In genomic region chr18:6414118-6414722, GRCh38 we compare ENCODE assay signal across 8 cellular contexts. TPM values are rescaled to one million over a fixed set of nuclear protein-coding genes. Genes with fewer than 3 reads are reported as not detected.
DNase-seq lines count a peak whose midpoint lies in the region; ATAC-seq and TF ChIP-seq lines count a peak whose summit lies in the region.

No MANE protein-coding gene starts in this region.

- no peaks in the 10 kb centered on the region for H3K9me3 ChIP-seq in vagina

- H3K36me3 ChIP-seq in vagina, result no peaks in the 10 kb centered on the region

- TF ChIP-seq CTCF in Calu3 (IDR thresholded peaks at IDR 0.05; ENCODE audit: unreplicated experiment) (no peak), omental fat pad (IDR thresholded peaks at IDR 0.05) (no peak), vagina (IDR thresholded peaks at IDR 0.05) (no peak)

- H3K9me3 Mint-ChIP-seq in Calu3 (ENCODE audit: low read depth, unreplicated experiment), result no peaks in the 10 kb centered on the region
- peaks cover 4% of the 10 kb centered on the region for H3K9me3 Mint-ChIP-seq in activated T-helper 17 cell treated with anti-CD3 and anti-CD28 coated beads, Interleukin-2, amount 50 U/mL, for 72 hours

- CTCF ChIA-PET in Calu3 (lab: Charles Lee), result no interaction called here

- peaks cover 15% of the 10 kb centered on the region for H3K4me1 Mint-ChIP-seq in Calu3 (ENCODE audit: low read depth, unreplicated experiment)
- no peaks in the 10 kb centered on the region for H3K4me1 Mint-ChIP-seq in activated T-helper 17 cell treated with anti-CD3 and anti-CD28 coated beads, Interleukin-2, amount 50 U/mL, for 72 hours

- H3K27me3 Mint-ChIP-seq in Calu3 (ENCODE audit: unreplicated experiment), result peaks cover 63% of the 10 kb centered on the region
- peaks cover 17% of the 10 kb centered on the region for H3K27me3 Mint-ChIP-seq in activated T-helper 17 cell treated with anti-CD3 and anti-CD28 coated beads, Interleukin-2, amount 50 U/mL, for 72 hours

- H3K4me1 ChIP-seq in vagina, result peaks cover 11% of the 10 kb centered on the region

- intact Hi-C loops in Calu3 (cut with micrococcal nuclease; ENCODE audit: unreplicated experiment), result no loop called here
- intact Hi-C loops in Right ventricle myocardium superior (cut with DNase I), result no loop called here
- intact Hi-C loops in vagina (cut with DNase I), result no loop called here

- H3K4me3 ChIP-seq in vagina, result peak overlapping the region; percentile 77 to 83

- no TSS peak for BruUV-seq in Calu3 (replicated peaks; lab: Mats Ljungman, UMichigan)

- DNase-seq in Calu3, result peak; percentile 64
- peak; percentile 75 for DNase-seq in Right ventricle myocardium superior
- peak; percentile 29 for DNase-seq in omental fat pad (ENCODE audit: low spot score)
- no peak for DNase-seq in vagina (ENCODE audit: extremely low spot score in 2 of 2)
- DNase-seq in NCI-H1436 (lab: John Stamatoyannopoulos, UW), result no peak

- peak overlapping the region; percentile 83 for H3K4me3 Mint-ChIP-seq in Calu3 (ENCODE audit: low read depth, unreplicated experiment)
- no peak overlapping the region for H3K4me3 Mint-ChIP-seq in activated T-helper 17 cell treated with anti-CD3 and anti-CD28 coated beads, Interleukin-2, amount 50 U/mL, for 72 hours

- H3K27ac ChIP-seq in vagina, result peak overlapping the region; percentile 89

- TF ChIP-seq POLR2A in vagina (IDR thresholded peaks at IDR 0.05), result no peak

- peak; percentile 84 for ATAC-seq in GM19463 (IDR thresholded peaks at IDR 0.05; ENCODE audit: unreplicated experiment)
- peak; percentile 62 for ATAC-seq in HG03469 (IDR thresholded peaks at IDR 0.05; ENCODE audit: unreplicated experiment)
- ATAC-seq in activated T-helper 17 cell treated with anti-CD3 and anti-CD28 coated beads, Interleukin-2, amount 50 U/mL, for 72 hours (replicated peaks), result peak; percentile 50
- peak; percentile 89 for ATAC-seq in Right ventricle myocardium superior (ENCODE audit: poor library complexity)
- ATAC-seq in omental fat pad (ENCODE audit: low FRiP score), result peak; percentile 89

- H3K27ac Mint-ChIP-seq in Calu3 (ENCODE audit: unreplicated experiment), result no peak overlapping the region
- H3K27ac Mint-ChIP-seq in activated T-helper 17 cell treated with anti-CD3 and anti-CD28 coated beads, Interleukin-2, amount 50 U/mL, for 72 hours, result no peak overlapping the region

- H3K36me3 Mint-ChIP-seq in Calu3 (ENCODE audit: insufficient read depth, unreplicated experiment), result peaks cover 14% of the 10 kb centered on the region
- no peaks in the 10 kb centered on the region for H3K36me3 Mint-ChIP-seq in activated T-helper 17 cell treated with anti-CD3 and anti-CD28 coated beads, Interleukin-2, amount 50 U/mL, for 72 hours (ENCODE audit: low read depth)

- no peaks in the 10 kb centered on the region for H3K27me3 ChIP-seq in vagina

RNA-seq across cellular contexts. Expression of gene L3MBTL4, which starts 0.5 kb away (rescaled TPM):
- total RNA-seq in Calu3 (2022) (2.1 and 2.4 TPM in 2 replicates), Right ventricle myocardium superior (0.59 TPM), omental fat pad (10 to 100 TPM in 1 of 4 donors, 1 to 10 TPM in 3; 7.2 to 14.8 (median 8.3) TPM), vagina (9.6 TPM)
- total RNA-seq in activated T-helper 17 cell treated with anti-CD3 and anti-CD28 coated beads, Interleukin-2, amount 50 U/mL, for 72 hours, result under 1 TPM in 1 of 2 donors, not detected in 1; 0.19 TPM

Comparison
In these comparisons a context has a peak if more than half of its experiments do, and no peak if none do; other contexts are left out.
1. DNase-seq: peak in Calu3 (single experiment), Right ventricle myocardium superior (single experiment) and omental fat pad (single experiment); none in vagina (0 of 2) and NCI-H1436 (single experiment).
2. Peak in every context shown above with its lines, with median percentiles within 50 percentile points of each other: ATAC-seq.